32 cellular contexts compared by ENCODE assay signal in genomic region chr3:14172480-14172879, GRCh38.
"Had no signal": no experiment of that assay in that cellular context is flagged by ENCODE, and none has a peak within 500 bp of the region (broad histone marks: within the 10 kb centered on the region; RNA-seq: fewer than 3 reads in every experiment).

No MANE protein-coding gene starts in this region.

- H3K9ac ChIP-seq: SK-N-SH had no signal

- H3K4me3 ChIP-seq: SJSA1 had no signal

- H3K27ac Mint-ChIP-seq: activated CD8-positive, alpha-beta T cell treated with anti-CD3 and anti-CD28 coated beads for 36 hours; activated naive CD4-positive, alpha-beta T cell treated with anti-CD3 and anti-CD28 coated beads for 36 hours; activated naive CD8-positive, alpha-beta T cell treated with anti-CD3 and anti-CD28 coated beads, Interleukin-2, amount 50 U/mL, for 24 hours; activated T-cell treated with anti-CD3 and anti-CD28 coated beads, Interleukin-2, amount 50 U/mL, for 72 hours; activated T-helper 2 cell treated with anti-CD3 and anti-CD28 coated beads, Interferon-gamma antibody, Interleukin-2, Interleukin-4, amounts not matched to agents 10 μg/mL and 5 μg/mL and 100 μg/mL, durations not matched to agents 14 hours and 24 hours and 36 hours had no signal

- H3K4me2 ChIP-seq: SK-N-SH had no signal

- ATAC-seq: activated CD8-positive, alpha-beta T cell treated with anti-CD3 and anti-CD28 coated beads for 36 hours; activated naive CD8-positive, alpha-beta T cell treated with anti-CD3 and anti-CD28 coated beads, Interleukin-2, amount 50 U/mL, for 24 hours; activated T-cell treated with anti-CD3 and anti-CD28 coated beads, Interleukin-2, amount 50 U/mL, for 72 hours; Panc1 had no signal

- H3K9me3 Mint-ChIP-seq: activated CD8-positive, alpha-beta T cell treated with anti-CD3 and anti-CD28 coated beads for 36 hours; activated naive CD4-positive, alpha-beta T cell treated with anti-CD3 and anti-CD28 coated beads for 36 hours; activated naive CD8-positive, alpha-beta T cell treated with anti-CD3 and anti-CD28 coated beads, Interleukin-2, amount 50 U/mL, for 24 hours; activated T-cell treated with anti-CD3 and anti-CD28 coated beads, Interleukin-2, amount 50 U/mL, for 72 hours; activated T-helper 2 cell treated with anti-CD3 and anti-CD28 coated beads, Interferon-gamma antibody, Interleukin-2, Interleukin-4, amounts not matched to agents 10 μg/mL and 5 μg/mL and 100 μg/mL, durations not matched to agents 14 hours and 24 hours and 36 hours had no signal

- DNase-seq: activated CD4-positive, alpha-beta T cell treated with anti-CD3 and anti-CD28 coated beads for 1 hour; activated CD4-positive, alpha-beta T cell treated with anti-CD3 and anti-CD28 coated beads for 48 hours; activated CD4-positive, alpha-beta T cell treated with anti-CD3 and anti-CD28 coated beads, Interleukin-2, amount 50 U/mL, for 4 hours; activated CD4-positive, CD25-positive, alpha-beta regulatory T cell; activated CD8-positive, alpha-beta T cell treated with anti-CD3 and anti-CD28 coated beads for 36 hours; activated gamma-delta T cell; activated naive CD4-positive, alpha-beta T cell treated with anti-CD3 and anti-CD28 coated beads for 36 hours; activated naive CD8-positive, alpha-beta T cell treated with anti-CD3 and anti-CD28 coated beads, Interleukin-2, amount 50 U/mL, for 24 hours; activated T-cell treated with anti-CD3 and anti-CD28 coated beads, Interleukin-2, amount 50 U/mL, for 1 hour; activated T-cell treated with anti-CD3 and anti-CD28 coated beads, Interleukin-2, amount 50 U/mL, for 72 hours; anterior cingulate cortex; brain microvascular endothelial cell; central memory CD4-positive, alpha-beta T cell; Karpas-422; KBM-7; NCI-H1105 treated with DMSO at 0.1 percent for 48 hours; NCI-H1436; NCI-H1694; NCI-H1930; NCI-H2081 treated with DMSO at 0.1 percent for 48 hours; NCI-H345; NCI-H524 treated with DMSO at 0.1 percent for 48 hours; RPMI8226; SHP77 treated with DMSO at 0.1 percent for 48 hours; SK-N-SH; T-helper 2 cell; T1000; WERI-Rb-1 had no signal

- H3K4me3 Mint-ChIP-seq: activated CD8-positive, alpha-beta T cell treated with anti-CD3 and anti-CD28 coated beads for 36 hours; activated naive CD4-positive, alpha-beta T cell treated with anti-CD3 and anti-CD28 coated beads for 36 hours; activated naive CD8-positive, alpha-beta T cell; activated naive CD8-positive, alpha-beta T cell treated with anti-CD3 and anti-CD28 coated beads, Interleukin-2, amount 50 U/mL, for 24 hours; activated T-cell treated with anti-CD3 and anti-CD28 coated beads, Interleukin-2, amount 50 U/mL, for 72 hours had no signal

- H3K27ac ChIP-seq: brain microvascular endothelial cell, SJSA1, WERI-Rb-1 had no signal

- H3K9me3 ChIP-seq: SJSA1, SK-N-SH had no signal

- H3K27me3 Mint-ChIP-seq: activated CD8-positive, alpha-beta T cell treated with anti-CD3 and anti-CD28 coated beads for 36 hours; activated naive CD8-positive, alpha-beta T cell; activated naive CD8-positive, alpha-beta T cell treated with anti-CD3 and anti-CD28 coated beads, Interleukin-2, amount 50 U/mL, for 24 hours had no signal

- H3K27me3 ChIP-seq: brain microvascular endothelial cell, SJSA1 had no signal
